17 cellular contexts compared by ENCODE assay signal in the genomic region with DNA sequence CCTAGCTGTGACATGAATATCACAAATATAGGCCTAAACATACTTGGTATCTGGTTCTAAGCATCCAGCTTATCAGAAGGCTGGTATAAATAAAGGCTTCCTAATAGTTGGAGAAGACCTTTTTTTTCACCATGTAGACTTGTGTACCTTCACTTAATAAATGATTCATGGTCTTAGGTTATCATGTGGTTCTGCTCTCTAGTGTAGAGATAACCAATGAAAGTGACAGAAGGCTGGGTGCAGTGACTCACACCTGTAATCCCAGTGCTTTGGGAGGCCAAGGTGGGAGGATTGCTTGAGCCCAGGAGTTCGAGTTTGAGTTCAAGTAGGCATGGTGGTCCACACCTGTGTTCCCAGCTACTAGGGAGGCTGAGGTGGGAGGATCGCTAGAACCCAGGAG. TPM values are rescaled to one million over a fixed set of nuclear protein-coding genes. Genes with fewer than 3 reads are reported as not detected.
DNase-seq lines count a peak whose midpoint lies in the region; ATAC-seq, FAIRE-seq and TF ChIP-seq lines count a peak whose summit lies in the region.
"Had no signal": no experiment of that assay in that cellular context is flagged by ENCODE, and none has a peak within 500 bp of the region (broad histone marks: within the 10 kb centered on the region; RNA-seq: fewer than 3 reads in every experiment).

No MANE protein-coding gene starts in this region.

- no peak for FAIRE-seq in GM12891 (lab: Jason Lieb, UNC)

- no peak for ATAC-seq in activated CD8-positive, alpha-beta memory T cell treated with anti-CD3 and anti-CD28 coated beads, Interleukin-2, amount 10 ng/mL, durations not matched to agents 7 days and 5 days
- peak; percentile 60 for ATAC-seq in activated naive CD8-positive, alpha-beta T cell treated with anti-CD3 and anti-CD28 coated beads, Interleukin-2, amount 50 U/mL, for 24 hours
- ATAC-seq in psoas muscle, result no peak
- ATAC-seq: naive thymus-derived CD8-positive, alpha-beta T cell; PC-3 had no signal

- H3K36me3 Mint-ChIP-seq in activated CD8-positive, alpha-beta memory T cell treated with anti-CD3 and anti-CD28 coated beads, Interleukin-2, amount 10 ng/mL, durations not matched to agents 7 days and 5 days, result peaks cover 15% of the 10 kb centered on the region
- peaks cover 0 to 46% (median 11%) of the 10 kb centered on the region in 3 donors for H3K36me3 Mint-ChIP-seq in CD8-positive, alpha-beta memory T cell
- peaks cover 36% of the 10 kb centered on the region for H3K36me3 Mint-ChIP-seq in activated naive CD8-positive, alpha-beta T cell treated with anti-CD3 and anti-CD28 coated beads, Interleukin-2, amount 50 U/mL, for 24 hours (ENCODE audit: low read depth)

- no peak for DNase-seq in activated CD8-positive, alpha-beta memory T cell treated with anti-CD3 and anti-CD28 coated beads, Interleukin-2, amount 10 ng/mL, durations not matched to agents 7 days and 5 days
- DNase-seq in activated CD8-positive, alpha-beta memory T cell treated with anti-CD3 and anti-CD28 coated beads for 24 hours, result no peak
- DNase-seq in CD8-positive, alpha-beta memory T cell, result no peak
- DNase-seq in activated naive CD8-positive, alpha-beta T cell treated with anti-CD3 and anti-CD28 coated beads, Interleukin-2, amount 50 U/mL, for 24 hours, result no peak
- DNase-seq in psoas muscle, result peak in 1 of 2 donors; percentile 3
- DNase-seq in COR-L47 (lab: John Stamatoyannopoulos, UW), result no peak
- DNase-seq in GM12891 (ENCODE audit: insufficient read length, low spot score), result no peak
- DNase-seq in coronary artery (ENCODE audit: low spot score), result no peak
- DNase-seq: kidney glomerular epithelial cell; naive thymus-derived CD8-positive, alpha-beta T cell; NCI-H1694 treated with DMSO at 0.1 percent for 48 hours; NCI-H82; PC-3 had no signal

- peaks cover 40% of the 10 kb centered on the region for H3K4me1 Mint-ChIP-seq in activated CD8-positive, alpha-beta memory T cell treated with anti-CD3 and anti-CD28 coated beads, Interleukin-2, amount 10 ng/mL, durations not matched to agents 7 days and 5 days
- peaks cover 25 to 46% (median 35%) of the 10 kb centered on the region in 3 donors for H3K4me1 Mint-ChIP-seq in CD8-positive, alpha-beta memory T cell
- H3K4me1 Mint-ChIP-seq in activated naive CD8-positive, alpha-beta T cell treated with anti-CD3 and anti-CD28 coated beads, Interleukin-2, amount 50 U/mL, for 24 hours, result peaks cover 36% of the 10 kb centered on the region

- WGBS in psoas muscle, 3 donors, result 90 to 97% (median 91%) methylated on average over 2 of the region's 2 CpGs

- no peak for TF ChIP-seq POLR2A in GM12891 (IDR thresholded peaks at IDR 0.05; ENCODE audit: low read depth, low read length)

- peaks cover 19% of the 10 kb centered on the region for H3K4me1 ChIP-seq in CD8-positive, alpha-beta memory T cell (ENCODE audit: insufficient read depth, low read length)
- peaks cover 22% of the 10 kb centered on the region for H3K4me1 ChIP-seq in psoas muscle

- H3K9me3 Mint-ChIP-seq in activated CD8-positive, alpha-beta memory T cell treated with anti-CD3 and anti-CD28 coated beads, Interleukin-2, amount 10 ng/mL, durations not matched to agents 7 days and 5 days (ENCODE audit: low read depth), result no peaks in the 10 kb centered on the region
- H3K9me3 Mint-ChIP-seq in CD8-positive, alpha-beta memory T cell, result no peaks in the 10 kb centered on the region
- no peaks in the 10 kb centered on the region for H3K9me3 Mint-ChIP-seq in activated naive CD8-positive, alpha-beta T cell treated with anti-CD3 and anti-CD28 coated beads, Interleukin-2, amount 50 U/mL, for 24 hours
- H3K9me3 Mint-ChIP-seq: naive thymus-derived CD8-positive, alpha-beta T cell; T-helper 1 cell treated with Interleukin-12 subunit alpha and Interleukin-12 subunit beta and Interleukin-4 antibody, amounts not matched to agents 30 μg/mL and 1 μg/mL, for 36 hours had no signal

- H3K27ac Mint-ChIP-seq in activated CD8-positive, alpha-beta memory T cell treated with anti-CD3 and anti-CD28 coated beads, Interleukin-2, amount 10 ng/mL, durations not matched to agents 7 days and 5 days, result peak overlapping the region; percentile 22
- peak overlapping the region in 7 of 8 donors; percentile 5 to 99 (median 65) for H3K27ac Mint-ChIP-seq in CD8-positive, alpha-beta memory T cell
- H3K27ac Mint-ChIP-seq in activated naive CD8-positive, alpha-beta T cell treated with anti-CD3 and anti-CD28 coated beads, Interleukin-2, amount 50 U/mL, for 24 hours, result peak overlapping the region; percentile 62
- H3K27ac Mint-ChIP-seq: T-helper 1 cell treated with Interleukin-12 subunit alpha and Interleukin-12 subunit beta and Interleukin-4 antibody, amounts not matched to agents 30 μg/mL and 1 μg/mL, for 36 hours had no signal

- no peak overlapping the region for H3K27ac ChIP-seq in CD8-positive, alpha-beta memory T cell (ENCODE audit: low read depth, low read length)
- H3K27ac ChIP-seq in psoas muscle, result peak overlapping the region; percentile 24
- no peak overlapping the region for H3K27ac ChIP-seq in coronary artery
- H3K27ac ChIP-seq: epithelial cell of prostate, thoracic aorta had no signal

- H3K4me3 Mint-ChIP-seq in activated CD8-positive, alpha-beta memory T cell treated with anti-CD3 and anti-CD28 coated beads, Interleukin-2, amount 10 ng/mL, durations not matched to agents 7 days and 5 days, result no peak overlapping the region
- peak overlapping the region in 2 of 7 donors; percentile 61 to 74 for H3K4me3 Mint-ChIP-seq in CD8-positive, alpha-beta memory T cell
- H3K4me3 Mint-ChIP-seq in activated naive CD8-positive, alpha-beta T cell treated with anti-CD3 and anti-CD28 coated beads, Interleukin-2, amount 50 U/mL, for 24 hours, result peak overlapping the region; percentile 29
- H3K4me3 Mint-ChIP-seq: T-helper 1 cell treated with Interleukin-12 subunit alpha and Interleukin-12 subunit beta and Interleukin-4 antibody, amounts not matched to agents 30 μg/mL and 1 μg/mL, for 36 hours had no signal

- no peak for TF ChIP-seq CTCF in psoas muscle (IDR thresholded peaks at IDR 0.05)
- TF ChIP-seq CTCF in coronary artery (IDR thresholded peaks at IDR 0.05), result no peak

- no peaks in the 10 kb centered on the region for H3K27me3 ChIP-seq in CD8-positive, alpha-beta memory T cell (ENCODE audit: insufficient read depth, low read length, poor library complexity, severe bottlenecking)
- H3K27me3 ChIP-seq in psoas muscle (ENCODE audit: insufficient read depth in 3 of 3, low read length in 2 of 3), result no peaks in the 10 kb centered on the region

- no peaks in the 10 kb centered on the region for H3K36me3 ChIP-seq in CD8-positive, alpha-beta memory T cell (ENCODE audit: insufficient read depth, low read length)
- H3K36me3 ChIP-seq in psoas muscle (ENCODE audit: insufficient read depth in 1 of 2, low read depth in 1 of 2), result peaks cover 10 to 60% of the 10 kb centered on the region in 2 donors

- H3K9me3 ChIP-seq in CD8-positive, alpha-beta memory T cell (ENCODE audit: low read length), result no peaks in the 10 kb centered on the region
- H3K9me3 ChIP-seq in psoas muscle, result no peaks in the 10 kb centered on the region
- H3K9me3 ChIP-seq: thoracic aorta had no signal

- POLR2A ChIA-PET in CD8-positive, alpha-beta memory T cell (lab: Charles Lee), result no interaction called here

- H3K4me3 ChIP-seq in CD8-positive, alpha-beta memory T cell (ENCODE audit: low read length), result no peak overlapping the region
- H3K4me3 ChIP-seq in psoas muscle, result no peak overlapping the region
- no peak overlapping the region for H3K4me3 ChIP-seq in coronary artery
- H3K4me3 ChIP-seq: GM23248, thoracic aorta had no signal

- H3K27me3 Mint-ChIP-seq in activated CD8-positive, alpha-beta memory T cell treated with anti-CD3 and anti-CD28 coated beads, Interleukin-2, amount 10 ng/mL, durations not matched to agents 7 days and 5 days, result no peaks in the 10 kb centered on the region
- H3K27me3 Mint-ChIP-seq in CD8-positive, alpha-beta memory T cell, result peaks cover 0 to 4% of the 10 kb centered on the region in 2 donors
- H3K27me3 Mint-ChIP-seq in activated naive CD8-positive, alpha-beta T cell treated with anti-CD3 and anti-CD28 coated beads, Interleukin-2, amount 50 U/mL, for 24 hours, result no peaks in the 10 kb centered on the region
- H3K27me3 Mint-ChIP-seq: naive thymus-derived CD8-positive, alpha-beta T cell had no signal

- CTCF ChIA-PET in activated CD8-positive, alpha-beta memory T cell treated with anti-CD3 and anti-CD28 coated beads, Interleukin-2, amount 10 ng/mL, durations not matched to agents 7 days and 5 days (lab: Charles Lee), result no interaction called here
- CTCF ChIA-PET in CD8-positive, alpha-beta memory T cell (lab: Charles Lee), result no interaction called here

- intact Hi-C loops in psoas muscle (cut with DNase I), result loop anchor here in 1 of 2 donors (10.0 kb wide), 1 partner anchor 205 kb away; no protein-coding TSS in a partner anchor

TF ChIP-seq in GM12891, 5 proteins besides CTCF, POLR2A, EP300 and RAD21:
- TF ChIP-seq SPI1 (IDR thresholded peaks at IDR 0.05; ENCODE audit: low read depth, low read length) (no peak), PAX5 (IDR thresholded peaks at IDR 0.05; ENCODE audit: insufficient read depth, low read length, severe bottlenecking) (no peak), TAF1 (IDR thresholded peaks at IDR 0.05; ENCODE audit: low read depth, low read length) (no peak), POU2F2 (IDR thresholded peaks at IDR 0.05; ENCODE audit: low read depth, low read length) (no peak), POLR2AphosphoS5 (IDR thresholded peaks at IDR 0.05; ENCODE audit: low read depth, low read length) (no peak)

RNA-seq across cellular contexts. Expression of a gene that starts 3.1 kb away (rescaled TPM):
- 10 to 100 TPM; 33.9 to 46.0 TPM for total RNA-seq in activated CD8-positive, alpha-beta memory T cell treated with anti-CD3 and anti-CD28 coated beads, Interleukin-2, amount 10 ng/mL, durations not matched to agents 7 days and 5 days
- 10 to 100 TPM; 73.6 to 76.1 TPM for total RNA-seq in CD8-positive, alpha-beta memory T cell
- 45.3 TPM for polyA plus RNA-seq in CD8-positive, alpha-beta memory T cell
- 10 to 100 TPM; 42.1 to 78.6 (median 54.2) TPM for total RNA-seq in psoas muscle
- polyA plus RNA-seq in psoas muscle, result 10 to 100 TPM; 36.4 to 73.0 (median 50.1) TPM
- 22.5 TPM for polyA plus RNA-seq in GM12891 (2012; ENCODE audit: low read depth, missing spikeins)

RNA-seq across cellular contexts. Expression of a gene that starts 50.8 kb away (rescaled TPM):
- 10 to 100 TPM; 32.9 to 34.8 TPM for total RNA-seq in activated CD8-positive, alpha-beta memory T cell treated with anti-CD3 and anti-CD28 coated beads, Interleukin-2, amount 10 ng/mL, durations not matched to agents 7 days and 5 days
- total RNA-seq in CD8-positive, alpha-beta memory T cell, result 10 to 100 TPM; 36.0 to 38.8 TPM
- polyA plus RNA-seq in CD8-positive, alpha-beta memory T cell, result 52.9 TPM
- total RNA-seq in psoas muscle, result 10 to 100 TPM; 15.0 to 21.4 (median 17.4) TPM
- polyA plus RNA-seq in psoas muscle, result 10 to 100 TPM; 15.0 to 16.8 (median 16.0) TPM
- 29.2 TPM for polyA plus RNA-seq in GM12891 (2012; ENCODE audit: low read depth, missing spikeins)
